1 cellular context compared by ENCODE assay signal in genomic region chr1:39799770-39800470, GRCh38.
A peak's percentile ranks its signal among the peaks of the same experiment; 100 is the strongest.
TF ChIP-seq lines count a peak whose summit lies in the region.

No MANE protein-coding gene starts in this region.

TF ChIP-seq in HEK293, 187 proteins besides CTCF, POLR2A, EP300 and RAD21 (continued from another document and continues in another):
- TF ChIP-seq ZNF558 (tag by site-specific recombination; IDR thresholded peaks at IDR 0.05) (peak; percentile 51; the same call in 1 of the 2 replicates), ZNF146 (tag by site-specific recombination; IDR thresholded peaks at IDR 0.05) (no peak), ZNF184 (tag by site-specific recombination; IDR thresholded peaks at IDR 0.05) (peak; percentile 93), ZFHX2 (tag by site-specific recombination; conservative IDR thresholded peaks at IDR 0.05) (no peak), KLF17 (tag by site-specific recombination; IDR thresholded peaks at IDR 0.05) (peak; percentile 71; the same call in 1 of the 2 replicates), SALL2 (tag by site-specific recombination; IDR thresholded peaks at IDR 0.05; ENCODE audit: borderline replicate concordance) (no peak), ZNF133 (tag by site-specific recombination; IDR thresholded peaks at IDR 0.05) (no peak), GLIS1 (tag by site-specific recombination; IDR thresholded peaks at IDR 0.05) (peak; percentile 22; the same call in 1 of the 2 replicates), ZNF114 (tag by site-specific recombination; IDR thresholded peaks at IDR 0.05) (no peak), MZF1 (tag by site-specific recombination; IDR thresholded peaks at IDR 0.05; ENCODE audit: borderline replicate concordance) (0 out of 2 replicates have a peak, but pooled peaks have one; percentile 37), ZSCAN23 (tag by site-specific recombination; IDR thresholded peaks at IDR 0.05) (peak; percentile 57; the same call in 1 of the 2 replicates), ZNF18 (tag by site-specific recombination; IDR thresholded peaks at IDR 0.05) (peak; percentile 85), OVOL3 (tag by site-specific recombination; IDR thresholded peaks at IDR 0.05) (no peak), ZNF645 (tag by site-specific recombination; IDR thresholded peaks at IDR 0.05) (no peak), ZNF274 (IDR thresholded peaks at IDR 0.05; ENCODE audit: low read length) (no peak), ZNF274 (tag by site-specific recombination; IDR thresholded peaks at IDR 0.05; ENCODE audit: borderline replicate concordance) (no peak), ZNF624 (tag by site-specific recombination; IDR thresholded peaks at IDR 0.05) (no peak), HOXD13 (CRISPR knock-in tag; IDR thresholded peaks at IDR 0.05; ENCODE audit: borderline replicate concordance) (no peak), ZNF248 (tag by site-specific recombination; IDR thresholded peaks at IDR 0.05) (no peak), ZNF449 (tag by site-specific recombination; IDR thresholded peaks at IDR 0.05) (no peak), TRIM28 (IDR thresholded peaks at IDR 0.05; ENCODE audit: borderline replicate concordance, low read length) (no peak), ZNF510 (tag by site-specific recombination; IDR thresholded peaks at IDR 0.05; ENCODE audit: insufficient replicate concordance) (no peak), ZBTB7A (tag by site-specific recombination; IDR thresholded peaks at IDR 0.05; ENCODE audit: low read depth) (peak; percentile 67; the same call in 1 of the 2 replicates), ZBTB44 (tag by site-specific recombination; IDR thresholded peaks at IDR 0.05) (no peak), ZNF174 (tag by site-specific recombination; IDR thresholded peaks at IDR 0.05) (no peak), ZNF132 (tag by site-specific recombination; IDR thresholded peaks at IDR 0.05; ENCODE audit: borderline replicate concordance) (no peak), ZNF24 (tag by site-specific recombination; IDR thresholded peaks at IDR 0.05) (peak; percentile 67; the same call in 1 of the 2 replicates), KLF10 (tag by site-specific recombination; IDR thresholded peaks at IDR 0.05) (peak; percentile 52; the same call in 1 of the 2 replicates), ZNF121 (tag by site-specific recombination; IDR thresholded peaks at IDR 0.05) (no peak), ZNF610 (tag by site-specific recombination; IDR thresholded peaks at IDR 0.05; ENCODE audit: borderline replicate concordance) (no peak), ZNF112 (tag by site-specific recombination; IDR thresholded peaks at IDR 0.05) (no peak), HOXA7 (CRISPR knock-in tag; IDR thresholded peaks at IDR 0.05; ENCODE audit: borderline replicate concordance) (no peak), ZNF785 (tag by site-specific recombination; IDR thresholded peaks at IDR 0.05) (no peak), GLI4 (tag by site-specific recombination; IDR thresholded peaks at IDR 0.05) (no peak; the same call in 1 of the 2 replicates), ZNF792 (tag by site-specific recombination; IDR thresholded peaks at IDR 0.05) (no peak), ZNF211 (tag by site-specific recombination; IDR thresholded peaks at IDR 0.05; ENCODE audit: low read depth) (no peak), ZBTB21 (tag by site-specific recombination; IDR thresholded peaks at IDR 0.05) (peak; percentile 49; the same call in 1 of the 2 replicates), ZNF600 (tag by site-specific recombination; IDR thresholded peaks at IDR 0.05) (peak; percentile 57), GLIS2 (tag by site-specific recombination; IDR thresholded peaks at IDR 0.05) (no peak; the same call in 1 of the 2 replicates), ZNF704 (tag by site-specific recombination; IDR thresholded peaks at IDR 0.05) (no peak), ZBTB6 (tag by site-specific recombination; IDR thresholded peaks at IDR 0.05) (no peak), SP2 (tag by site-specific recombination; IDR thresholded peaks at IDR 0.05) (no peak), ZNF169 (tag by site-specific recombination; IDR thresholded peaks at IDR 0.05) (no peak), SETDB1 (IDR thresholded peaks at IDR 0.05; ENCODE audit: insufficient read length, low read length) (no peak), HOXC10 (CRISPR knock-in tag; IDR thresholded peaks at IDR 0.05) (no peak), ZNF768 (tag by site-specific recombination; IDR thresholded peaks at IDR 0.05) (peak; percentile 39; the same call in 1 of the 2 replicates), ZSCAN5A (tag by site-specific recombination; IDR thresholded peaks at IDR 0.05) (no peak), ZBTB8A (tag by site-specific recombination; IDR thresholded peaks at IDR 0.05) (no peak), ZBTB26 (tag by site-specific recombination; optimal IDR thresholded peaks at IDR 0.05) (no peak), ZSCAN4 (tag by site-specific recombination; IDR thresholded peaks at IDR 0.05) (0 out of 2 replicates have a peak, but pooled peaks have one; percentile 12), ZNF394 (tag by site-specific recombination; IDR thresholded peaks at IDR 0.05; ENCODE audit: borderline replicate concordance) (peak; percentile 25; the same call in 1 of the 2 replicates), BCL11A (tag by site-specific recombination; IDR thresholded peaks at IDR 0.05; ENCODE audit: low read depth) (peak; percentile 90), ZNF670 (tag by site-specific recombination; IDR thresholded peaks at IDR 0.05; ENCODE audit: low read depth) (no peak)
